Comparison of ENCODE assay signal across 8 cellular contexts in genomic region chrX:41922694-41923171, GRCh38. TPM values are rescaled to one million over a fixed set of nuclear protein-coding genes. Genes with fewer than 3 reads are reported as not detected.
DNase-seq lines count a peak whose midpoint lies in the region; ATAC-seq, FAIRE-seq and TF ChIP-seq lines count a peak whose summit lies in the region.

No MANE protein-coding gene starts in this region.

- FAIRE-seq in A549 (lab: Jason Lieb, UNC) = no peak

- peak overlapping the region; percentile 63 for H3K4me3 ChIP-seq in A549
- peak overlapping the region; percentile 69 for H3K4me3 ChIP-seq in SU-DHL-6 (ENCODE audit: insufficient read depth, low read length, poor library complexity, severe bottlenecking)
- H3K4me3 ChIP-seq in choroid plexus epithelial cell (ENCODE audit: low read depth, low read length) = peak overlapping the region; percentile 73
- peak overlapping the region; percentile 67 to 84 (median 68) for H3K4me3 ChIP-seq in liver (ENCODE audit: low read depth in 1 of 3, low read length in 3 of 3)

- ATAC-seq in A549 = peak; percentile 54 to 64
- ATAC-seq in GM18907 (IDR thresholded peaks at IDR 0.05; ENCODE audit: unreplicated experiment) = peak; percentile 27
- peak; percentile 8 for ATAC-seq in HG03469 (IDR thresholded peaks at IDR 0.05; ENCODE audit: unreplicated experiment)

- H3K9ac ChIP-seq in SU-DHL-6 (ENCODE audit: low read length) = peak overlapping the region; percentile 85
- H3K9ac ChIP-seq in liver (ENCODE audit: low read depth in 1 of 2, low read length in 2 of 2) = peak overlapping the region in 1 of 2 donors; percentile 22

- no peaks in the 10 kb centered on the region for H4K20me1 ChIP-seq in SU-DHL-6 (ENCODE audit: low read depth, low read length)

- TF ChIP-seq RAD21 in A549 (conservative IDR thresholded peaks at IDR 0.05 in 1 of 2, IDR thresholded peaks at IDR 0.05 in 1 of 2) = no peak
- TF ChIP-seq RAD21 in liver (IDR thresholded peaks at IDR 0.05) = no peak

- H2AFZ ChIP-seq in SU-DHL-6 (ENCODE audit: low read depth, low read length, severe bottlenecking) = peak overlapping the region; percentile 40

- TF ChIP-seq CTCF in A549 (IDR thresholded peaks at IDR 0.05) = no peak
- TF ChIP-seq CTCF in SU-DHL-6 (IDR thresholded peaks at IDR 0.05; ENCODE audit: insufficient read depth, low read length, poor library complexity, severe bottlenecking) = no peak
- TF ChIP-seq CTCF in choroid plexus epithelial cell (conservative IDR thresholded peaks at IDR 0.05; ENCODE audit: low read depth, low read length) = peak; percentile 15
- no peak for TF ChIP-seq CTCF in liver (IDR thresholded peaks at IDR 0.05; ENCODE audit: low read depth, low read length, missing input control)

- no peaks in the 10 kb centered on the region for H3K36me3 ChIP-seq in SU-DHL-6 (ENCODE audit: low read length)
- no peaks in the 10 kb centered on the region for H3K36me3 ChIP-seq in liver (ENCODE audit: control insufficient read depth in 4 of 4, insufficient read depth in 3 of 4, low read depth in 1 of 4, low read length in 3 of 4)

- H3K9me3 ChIP-seq in A549 = no peaks in the 10 kb centered on the region
- H3K9me3 ChIP-seq in SU-DHL-6 (ENCODE audit: insufficient read depth, low read length) = no peaks in the 10 kb centered on the region
- H3K9me3 ChIP-seq in liver (ENCODE audit: control insufficient read depth in 4 of 4, low read length in 3 of 4) = no peaks in the 10 kb centered on the region

- H3F3A ChIP-seq in SU-DHL-6 (ENCODE audit: insufficient read depth) = no peaks in the 10 kb centered on the region; the same call in 1 of the 2 replicates

- peak overlapping the region; percentile 78 for H3K4me2 ChIP-seq in A549
- H3K4me2 ChIP-seq in SU-DHL-6 (ENCODE audit: low read depth, low read length, poor library complexity, severe bottlenecking) = peak overlapping the region; percentile 76

- H3K27ac ChIP-seq in A549 = peak overlapping the region; percentile 90 to 98
- peak overlapping the region; percentile 26; the same call in 1 of the 2 replicates for H3K27ac ChIP-seq in SU-DHL-6 (ENCODE audit: low read depth, low read length)
- H3K27ac ChIP-seq in liver (ENCODE audit: low read depth in 1 of 2, low read length in 2 of 2) = peak overlapping the region; percentile 19 to 23

- no peaks in the 10 kb centered on the region for H3K27me3 ChIP-seq in SU-DHL-6 (ENCODE audit: low read length)
- H3K27me3 ChIP-seq in liver (ENCODE audit: control insufficient read depth in 4 of 4, insufficient read depth in 4 of 4, low read length in 3 of 4) = no peaks in the 10 kb centered on the region

- H3K79me2 ChIP-seq in SU-DHL-6 (ENCODE audit: insufficient read depth, low read length) = peaks cover 51% of the 10 kb centered on the region

- H3K4me1 ChIP-seq in A549 (peaks cover 15% of the 10 kb centered on the region; the same call in 2 of the 3 replicates), liver (ENCODE audit: control insufficient read depth in 4 of 4, insufficient read depth in 4 of 4, low read length in 3 of 4) (peaks cover 0 to 4% (median 1%) of the 10 kb centered on the region in 4 donors)

- no peak for TF ChIP-seq EP300 in A549 (IDR thresholded peaks at IDR 0.05)

- 2% methylated on average over 17 of the region's 42 CpGs for WGBS in A549 (ENCODE audit: missing lambda C conversion rate)
- under 1% methylated on average over 42 of the region's 42 CpGs for WGBS in liver

- no peaks in the 10 kb centered on the region for H3K9me2 ChIP-seq in SU-DHL-6 (replicated peaks; ENCODE audit: insufficient read depth, low read length)

- DNase-seq in A549 (ENCODE audit: low read depth in 1 of 2, low spot score in 1 of 2) = peak; percentile 17 to 26
- peak; percentile 10 for DNase-seq in choroid plexus epithelial cell (ENCODE audit: low read depth)
- peak in 4 of 6 experiments; percentile 15 to 46 (median 24) for DNase-seq in stimulated activated naive CD4-positive, alpha-beta T cell (lab: John Stamatoyannopoulos, UW)
- DNase-seq in NCI-H1436 treated with DMSO at 0.1 percent for 48 hours (lab: John Stamatoyannopoulos, UW) = no peak

- POLR2A ChIA-PET in A549 (lab: Yijun Ruan, JAX) = interaction anchor here (1.5 kb wide), 1 partner anchor 95 kb away, joined by 4 read pairs; no protein-coding TSS in a partner anchor

- CTCF ChIA-PET in A549 (lab: Yijun Ruan, JAX) = interaction anchor here (0.6 kb wide), 1 partner anchor 77 kb away, joined by 3 read pairs; no protein-coding TSS in a partner anchor

- 0 out of 2 replicates have a peak, but pooled peaks have one; percentile 6 for TF ChIP-seq POLR2A in A549 (IDR thresholded peaks at IDR 0.05; ENCODE audit: low read length)

TF ChIP-seq in A549, 52 proteins besides CTCF, POLR2A, EP300 and RAD21:
- no peak for TF ChIP-seq HEYL (CRISPR knock-in tag; IDR thresholded peaks at IDR 0.05)
- TF ChIP-seq, protein P1, sequence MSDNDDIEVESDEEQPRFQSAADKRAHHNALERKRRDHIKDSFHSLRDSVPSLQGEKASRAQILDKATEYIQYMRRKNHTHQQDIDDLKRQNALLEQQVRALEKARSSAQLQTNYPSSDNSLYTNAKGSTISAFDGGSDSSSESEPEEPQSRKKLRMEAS (IDR thresholded peaks at IDR 0.05) = 0 out of 2 replicates have a peak, but pooled peaks have one; percentile 37
TF ChIP-seq in A549: peak in this region for 1.

TF ChIP-seq in liver, 16 proteins besides CTCF, POLR2A, EP300 and RAD21:
- TF ChIP-seq FOXA2 (IDR thresholded peaks at IDR 0.05) (no peak), HNF4G (IDR thresholded peaks at IDR 0.05) (no peak), ATF3 (IDR thresholded peaks at IDR 0.05) (no peak), SP1 (IDR thresholded peaks at IDR 0.05) (no peak)

RNA-seq across cellular contexts. Expression of gene CASK, which starts 0.6 kb away (rescaled TPM):
- 51.4 and 57.6 TPM in 2 replicates for polyA plus RNA-seq in A549 (2011; rRNA removed)
- polyA plus RNA-seq in A549 (2012; cell fraction: cytosol; rRNA removed) = 9.7 and 10.9 TPM in 2 replicates
- 5.2 and 6.8 TPM in 2 replicates for polyA plus RNA-seq in A549 (2012; cell fraction: nucleus; rRNA removed)
- polyA plus RNA-seq in A549 (2017; fragmentation: RNase III; extraction: RNeasy Plus Mini Kit Qiagen cat#74134 plus additional on column Dnase treatment) = 23.3 to 27.1 TPM (median 25.7 TPM) in 3 replicates
- 30.0 and 40.0 TPM in 2 replicates for polyA minus RNA-seq in A549 (2011; rRNA and poly(A)+ RNA removed)
- 10 to 100 TPM in 1 of 2 donors, 1 to 10 TPM in 1; 8.6 to 14.8 TPM for total RNA-seq in liver
- polyA plus RNA-seq in liver = 1 to 10 TPM; 3.6 to 3.9 TPM

Comparison
In these comparisons a context has a peak if more than half of its experiments do, and no peak if none do; other contexts are left out.
1. ATAC-seq: peak in every context shown above with its lines; median percentile 59 in A549; 27 in GM18907; 8 in HG03469.
2. H3K27ac ChIP-seq: peak in every context shown above with its lines; median percentile 94 in A549; 26 in SU-DHL-6; 21 in liver.